ENCODE assay signal across 18 cellular contexts in genomic region chr4:138062929-138063328, GRCh38.
A peak's percentile ranks its signal among the peaks of the same experiment; 100 is the strongest.
DNase-seq lines count a peak whose midpoint lies in the region; ATAC-seq, FAIRE-seq and TF ChIP-seq lines count a peak whose summit lies in the region.
"Had no signal": no experiment of that assay in that cellular context is flagged by ENCODE, and none has a peak within 500 bp of the region (broad histone marks: within the 10 kb centered on the region; RNA-seq: fewer than 3 reads in every experiment).

No MANE protein-coding gene starts in this region.

- FAIRE-seq in HTR-8/SVneo (lab: Jason Lieb, UNC) (no peak), bronchial epithelial cell (lab: Jason Lieb, UNC) (no peak)

- H3K36me3 Mint-ChIP-seq in natural killer cell = no peaks in the 10 kb centered on the region

- H3K27me3 Mint-ChIP-seq in natural killer cell (ENCODE audit: low read depth in 2 of 2) = no peaks in the 10 kb centered on the region

- no peaks in the 10 kb centered on the region for H3K27me3 ChIP-seq in bronchial epithelial cell (ENCODE audit: control insufficient read depth, insufficient read depth, low read length)
- H3K27me3 ChIP-seq: colonic mucosa, upper lobe of right lung had no signal

- intact Hi-C loops in natural killer cell (cut with micrococcal nuclease) = no loop called here

- no peak overlapping the region for H3K27ac Mint-ChIP-seq in natural killer cell

- H3K4me1 Mint-ChIP-seq in natural killer cell = no peaks in the 10 kb centered on the region

- DNase-seq in AG04449 (ENCODE audit: low read depth, low spot score) (no peak), HTR-8/SVneo (ENCODE audit: insufficient read length, low spot score) (peak; percentile 42), bronchial epithelial cell (ENCODE audit: low read depth) (peak; percentile 60), iPS-NIHi11 (ENCODE audit: low spot score) (peak; percentile 51), natural killer cell (no peak), NCI-H524 (lab: John Stamatoyannopoulos, UW) (no peak), SW480 (ENCODE audit: low spot score) (no peak)
- DNase-seq: activated CD4-positive, alpha-beta T cell treated with anti-CD3 and anti-CD28 coated beads, Interleukin-2, amount 50 U/mL, for 48 hours; activated gamma-delta T cell treated with Interleukin-2 at 50 U/mL for 16 hours; AML-193; colonic mucosa; glutamatergic neuron; Karpas-422; lower lobe of right lung; NCI-H2081 treated with DMSO at 0.1 percent for 48 hours; stimulated activated CD8-positive, alpha-beta memory T cell treated with anti-CD3 and anti-CD28 coated beads, Interleukin-4, amount 100 ng/mL, for 48 hours; upper lobe of right lung had no signal

- H3K9me3 Mint-ChIP-seq in natural killer cell = peaks cover 17% of the 10 kb centered on the region in 2 donors

- H3K4me3 Mint-ChIP-seq in natural killer cell = no peak overlapping the region

- TF ChIP-seq CTCF in AG04449 (IDR thresholded peaks at IDR 0.05; ENCODE audit: insufficient read depth, low read length, missing control alignments) (peak; percentile 26), bronchial epithelial cell (IDR thresholded peaks at IDR 0.05; ENCODE audit: insufficient read depth, low read length, severe bottlenecking) (peak; percentile 33), natural killer cell (IDR thresholded peaks at IDR 0.05) (no peak)

- CTCF ChIA-PET in AG04449 (lab: Yijun Ruan, JAX) = interaction anchor here (0.6 to 3.1 kb wide), 11 partner anchors 8 to 242 kb away, joined by 3 to 23 read pairs (median 4); no protein-coding TSS in a partner anchor

- POLR2A ChIA-PET in AG04449 (lab: Yijun Ruan, JAX) = no interaction called here

- ATAC-seq in GM21367 (IDR thresholded peaks at IDR 0.05; ENCODE audit: unreplicated experiment) = no peak
- ATAC-seq in natural killer cell = no peak
- ATAC-seq: lower lobe of right lung, upper lobe of right lung had no signal

- H3K4me3 ChIP-seq in AG04449 (ENCODE audit: low read depth, low read length) = no peak overlapping the region
- H3K4me3 ChIP-seq in bronchial epithelial cell (ENCODE audit: low read depth, low read length) = no peak overlapping the region
- H3K4me3 ChIP-seq: colonic mucosa, lower lobe of right lung, upper lobe of right lung had no signal

- no peaks in the 10 kb centered on the region for H3K36me3 ChIP-seq in bronchial epithelial cell (ENCODE audit: control insufficient read depth, insufficient read depth, low read length)
- H3K36me3 ChIP-seq: colonic mucosa, lower lobe of right lung, upper lobe of right lung had no signal

Comparison
In these comparisons a context has a peak if more than half of its experiments do, and no peak if none do; other contexts are left out.
1. DNase-seq: peak in HTR-8/SVneo (single experiment), bronchial epithelial cell (single experiment) and iPS-NIHi11 (single experiment); none in AG04449 (single experiment), natural killer cell (single experiment), NCI-H524 (0 of 2) and SW480 (single experiment).